ENCODE assay signal across 1 cellular context in the genomic region with DNA sequence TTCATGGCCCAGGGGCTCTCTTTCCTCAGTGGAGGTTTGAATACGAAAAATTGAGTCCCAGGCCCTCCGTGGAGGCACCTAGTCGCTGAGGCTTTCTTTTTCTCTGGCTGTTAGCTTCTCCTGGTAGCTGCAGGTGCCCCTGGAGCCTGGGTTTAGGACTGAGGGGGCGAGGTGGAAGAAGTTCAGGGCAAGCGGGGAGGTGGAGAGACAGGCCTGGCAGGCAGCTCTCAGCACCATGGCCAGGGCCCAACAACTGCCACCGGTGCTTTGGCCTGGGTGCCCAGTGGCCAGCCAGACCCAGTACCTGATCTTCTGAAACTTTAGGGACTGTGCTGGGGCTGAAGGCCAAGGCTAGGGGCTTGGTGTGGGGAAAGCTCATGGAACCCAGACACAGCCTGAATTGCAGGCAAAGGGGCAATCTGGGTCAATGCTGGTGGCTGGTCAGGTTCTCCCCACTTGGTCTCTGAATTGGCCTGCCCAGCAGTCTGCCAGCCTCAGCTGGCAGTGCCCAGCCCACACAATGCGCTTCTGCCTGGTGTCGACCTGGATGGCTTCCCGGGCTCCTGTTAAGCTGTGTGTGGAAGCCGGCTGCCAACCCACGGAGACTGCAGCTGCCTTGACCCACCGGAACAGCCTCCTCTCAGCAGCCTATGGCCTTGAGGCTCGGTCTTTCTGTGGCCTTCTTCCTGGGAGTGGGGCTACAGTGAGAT.
TF ChIP-seq lines count a peak whose summit lies in the region.

No MANE protein-coding gene starts in this region.

TF ChIP-seq in GM23338, 12 proteins besides CTCF, POLR2A, EP300 and RAD21 (continued from another document):
- TF ChIP-seq, protein P1, sequence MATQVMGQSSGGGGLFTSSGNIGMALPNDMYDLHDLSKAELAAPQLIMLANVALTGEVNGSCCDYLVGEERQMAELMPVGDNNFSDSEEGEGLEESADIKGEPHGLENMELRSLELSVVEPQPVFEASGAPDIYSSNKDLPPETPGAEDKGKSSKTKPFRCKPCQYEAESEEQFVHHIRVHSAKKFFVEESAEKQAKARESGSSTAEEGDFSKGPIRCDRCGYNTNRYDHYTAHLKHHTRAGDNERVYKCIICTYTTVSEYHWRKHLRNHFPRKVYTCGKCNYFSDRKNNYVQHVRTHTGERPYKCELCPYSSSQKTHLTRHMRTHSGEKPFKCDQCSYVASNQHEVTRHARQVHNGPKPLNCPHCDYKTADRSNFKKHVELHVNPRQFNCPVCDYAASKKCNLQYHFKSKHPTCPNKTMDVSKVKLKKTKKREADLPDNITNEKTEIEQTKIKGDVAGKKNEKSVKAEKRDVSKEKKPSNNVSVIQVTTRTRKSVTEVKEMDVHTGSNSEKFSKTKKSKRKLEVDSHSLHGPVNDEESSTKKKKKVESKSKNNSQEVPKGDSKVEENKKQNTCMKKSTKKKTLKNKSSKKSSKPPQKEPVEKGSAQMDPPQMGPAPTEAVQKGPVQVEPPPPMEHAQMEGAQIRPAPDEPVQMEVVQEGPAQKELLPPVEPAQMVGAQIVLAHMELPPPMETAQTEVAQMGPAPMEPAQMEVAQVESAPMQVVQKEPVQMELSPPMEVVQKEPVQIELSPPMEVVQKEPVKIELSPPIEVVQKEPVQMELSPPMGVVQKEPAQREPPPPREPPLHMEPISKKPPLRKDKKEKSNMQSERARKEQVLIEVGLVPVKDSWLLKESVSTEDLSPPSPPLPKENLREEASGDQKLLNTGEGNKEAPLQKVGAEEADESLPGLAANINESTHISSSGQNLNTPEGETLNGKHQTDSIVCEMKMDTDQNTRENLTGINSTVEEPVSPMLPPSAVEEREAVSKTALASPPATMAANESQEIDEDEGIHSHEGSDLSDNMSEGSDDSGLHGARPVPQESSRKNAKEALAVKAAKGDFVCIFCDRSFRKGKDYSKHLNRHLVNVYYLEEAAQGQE (IDR thresholded peaks at IDR 0.05; ENCODE audit: unreplicated experiment): peak; percentile 76
- TF ChIP-seq POLR2AphosphoS5 (IDR thresholded peaks at IDR 0.05; ENCODE audit: low read depth) (no peak), EZH2phosphoT487 (IDR thresholded peaks at IDR 0.05; ENCODE audit: unreplicated experiment) (no peak), NANOG (IDR thresholded peaks at IDR 0.05; ENCODE audit: borderline replicate concordance) (no peak)
